ENCODE assay signal across 33 cellular contexts in the genomic region with DNA sequence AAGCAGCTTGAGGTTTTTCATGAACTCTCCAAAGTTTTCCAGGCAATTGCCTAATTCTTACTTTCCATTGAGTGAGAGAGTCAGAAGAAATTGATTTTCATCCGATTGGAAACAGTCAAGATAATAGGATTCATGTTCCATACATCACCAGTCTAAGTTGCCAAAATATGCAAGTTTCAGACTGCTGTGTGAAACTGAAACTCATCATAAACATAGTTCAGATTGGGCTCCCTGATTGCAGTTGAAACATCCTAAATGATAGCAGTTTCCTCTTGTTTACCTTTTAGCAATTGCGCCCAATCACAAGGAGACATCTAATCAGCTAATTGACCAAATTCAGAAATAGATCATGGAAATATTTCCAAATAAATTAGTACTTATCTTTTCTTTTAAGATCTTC. TPM values are rescaled to one million over a fixed set of nuclear protein-coding genes. Genes with fewer than 3 reads are reported as not detected.
"Had no signal": no experiment of that assay in that cellular context is flagged by ENCODE, and none has a peak within 500 bp of the region (broad histone marks: within the 10 kb centered on the region; RNA-seq: fewer than 3 reads in every experiment).

No MANE protein-coding gene starts in this region.

- H2AFZ ChIP-seq: PC-9 had no signal

- H3K27ac ChIP-seq: PC-9, RWPE1, SJCRH30, SK-N-MC had no signal

- DNase-seq: Kasumi-1, MG63, MV-4-11, NCI-H1092, NCI-H1105, NCI-H1417 treated with DMSO at 0.1 percent for 48 hours, NCI-H1436 treated with DMSO at 0.1 percent for 48 hours, NCI-H1694 treated with DMSO at 0.1 percent for 48 hours, NCI-H187 treated with DMSO at 0.1 percent for 48 hours, NCI-H2029, NCI-H2081, NCI-H2171, NCI-H226, NCI-H446 treated with DMSO at 0.1 percent for 48 hours, NCI-H510A, NCI-H524, NCI-H526, NCI-H69, NCI-H748 treated with DMSO at 0.1 percent for 48 hours, NCI-H82, PC-9, SHP77, SIG-M5, SJCRH30, T-cell had no signal

- H3K4me1 Mint-ChIP-seq: T-cell had no signal

- H3K4me3 ChIP-seq: MG63, PC-9, SJCRH30, SK-N-MC had no signal

- H3K4me3 Mint-ChIP-seq: T-cell had no signal

- H3K27me3 ChIP-seq: MG63, SJCRH30 had no signal

- H3K4me2 ChIP-seq: PC-9 had no signal

- H3K4me1 ChIP-seq: SJCRH30 had no signal

- H3K27ac Mint-ChIP-seq: T-cell had no signal

- H3K36me3 Mint-ChIP-seq: T-cell had no signal

- H3K9me3 ChIP-seq: MG63, SJCRH30 had no signal

- ATAC-seq: Panc1, Right ventricle myocardium inferior, SK-N-SH treated with all-trans-retinoic acid at 6 μM for 48 hours, T-cell had no signal

- H3K36me3 ChIP-seq: MG63, SJCRH30 had no signal

RNA-seq across cellular contexts. Expression of a gene that starts 56.8 kb away (rescaled TPM):
- total RNA-seq: M059J, OCI-LY7, PC-9, Right ventricle myocardium inferior, RPMI7951, SJCRH30, T-cell had no signal
